In the genomic region with DNA sequence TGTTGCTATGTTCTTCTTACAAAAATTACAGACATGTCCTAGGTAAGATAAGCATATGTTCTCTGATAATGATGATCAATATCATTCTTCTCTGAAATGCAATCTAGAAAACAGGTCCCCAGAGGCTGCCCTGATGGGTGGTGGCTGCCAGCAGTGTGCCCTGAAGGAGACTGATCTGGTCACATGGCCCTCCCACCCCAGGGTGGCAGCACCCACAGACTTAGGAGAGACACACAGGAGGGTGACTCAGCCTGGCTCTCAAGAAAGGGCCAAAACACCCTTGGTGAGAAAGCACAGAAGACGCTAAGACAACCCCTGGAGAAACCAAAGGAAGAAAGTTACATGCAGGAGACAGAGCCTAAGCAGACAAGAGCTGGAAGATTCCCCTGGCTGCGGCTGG, we compare ENCODE assay signal across 26 cellular contexts.
"Had no signal": no experiment of that assay in that cellular context is flagged by ENCODE, and none has a peak within 500 bp of the region (broad histone marks: within the 10 kb centered on the region; RNA-seq: fewer than 3 reads in every experiment).

No MANE protein-coding gene starts in this region.

- H3K36me3 ChIP-seq: MG63 had no signal

- H3K9me3 ChIP-seq: MG63, SK-N-SH had no signal

- H3K4me1 Mint-ChIP-seq: T-cell had no signal

- H3K36me3 Mint-ChIP-seq: T-cell had no signal

- DNase-seq: IMR-90; Karpas-422; KG1; MG63; NCI-H1092; NCI-H1105 treated with DMSO at 0.1 percent for 48 hours; NCI-H1417 treated with DMSO at 0.1 percent for 48 hours; NCI-H146; NCI-H1694 treated with DMSO at 0.1 percent for 48 hours; NCI-H1930; NCI-H2081; NCI-H2107; NCI-H226; NCI-H446; NCI-H510A; NCI-H524 treated with DMSO at 0.1 percent for 48 hours; NCI-H69; NCI-H774; NK-92 treated with Interleukin-12 subunit alpha and Interleukin-12 subunit beta, amount 100 ng/mL, for 24 hours; OCI-M1; RPMI8226; SHP77; SK-N-SH; SW 1271; T-cell had no signal

- H3K4me2 ChIP-seq: SK-N-SH had no signal

- H3K4me3 ChIP-seq: MG63 had no signal

- ATAC-seq: HepG2, T-cell had no signal

- H3K4me3 Mint-ChIP-seq: T-cell had no signal

- H3K27me3 ChIP-seq: MG63 had no signal

- H3K9ac ChIP-seq: SK-N-SH had no signal
